In the genomic region with DNA sequence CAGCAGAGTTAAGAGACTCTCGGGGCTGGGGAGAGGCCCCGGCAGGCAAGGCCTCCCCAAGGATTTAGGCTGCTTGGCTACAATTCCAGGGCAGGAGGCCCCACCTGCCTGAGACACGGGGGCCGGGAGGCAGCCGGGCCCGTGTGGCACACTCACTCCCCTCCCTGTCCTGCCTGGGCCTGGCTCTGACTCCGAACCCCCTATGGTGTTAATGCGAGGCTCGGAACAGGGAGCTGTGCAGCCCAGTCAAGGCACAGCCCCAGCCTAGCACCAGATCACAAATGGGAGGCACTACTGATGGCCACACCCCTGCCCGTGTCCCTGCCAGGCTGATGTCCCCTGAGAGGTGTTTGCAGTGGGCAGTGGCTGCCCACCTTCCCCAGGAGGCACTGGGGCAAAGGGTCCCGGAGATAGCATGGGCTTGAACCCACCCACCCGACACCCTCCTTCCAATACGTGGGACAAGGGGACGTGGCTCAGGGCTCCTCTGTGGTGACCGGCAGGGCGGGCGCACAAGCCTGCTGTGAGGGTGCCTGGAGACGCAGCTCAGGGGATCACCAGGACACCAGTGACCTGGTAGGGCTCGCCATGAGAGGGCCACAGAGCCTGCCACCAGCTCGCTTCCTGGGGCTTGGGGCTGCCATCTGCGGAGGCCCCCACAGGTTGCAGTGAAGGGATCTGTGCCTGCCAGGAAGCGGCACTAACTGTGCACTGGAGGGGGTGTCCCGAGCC, we compare ENCODE assay signal across 1 cellular context.
TF ChIP-seq lines count a peak whose summit lies in the region.

No MANE protein-coding gene starts in this region.

TF ChIP-seq in H1, 55 proteins besides CTCF, POLR2A, EP300 and RAD21:
- TF ChIP-seq BCL11A (IDR thresholded peaks at IDR 0.05; ENCODE audit: low read depth in 2 of 2, low read length in 2 of 2): no peak
